19 cellular contexts compared by ENCODE assay signal in genomic region chr3:128556949-128557348, GRCh38.
DNase-seq lines count a peak whose midpoint lies in the region; ATAC-seq, FAIRE-seq and TF ChIP-seq lines count a peak whose summit lies in the region.
"Had no signal": no experiment of that assay in that cellular context is flagged by ENCODE, and none has a peak within 500 bp of the region (broad histone marks: within the 10 kb centered on the region; RNA-seq: fewer than 3 reads in every experiment).

No MANE protein-coding gene starts in this region.

- no peak for TF ChIP-seq CTCF in upper lobe of left lung (IDR thresholded peaks at IDR 0.05)

- H3K4me1 ChIP-seq in upper lobe of left lung (peaks cover 29 to 38% (median 33%) of the 10 kb centered on the region in 4 donors), small intestine (ENCODE audit: control insufficient read depth in 2 of 2, insufficient read depth in 1 of 2, low read depth in 1 of 2, low read length in 1 of 2) (no peaks in the 10 kb centered on the region)

- no peak for FAIRE-seq in small intestine (lab: Jason Lieb, UNC)
- FAIRE-seq: A204.1, D721Med, RCC 7860 had no signal

- H3K36me3 ChIP-seq in upper lobe of left lung (no peaks in the 10 kb centered on the region), small intestine (ENCODE audit: control insufficient read depth in 2 of 2, insufficient read depth in 2 of 2, low read length in 2 of 2) (no peaks in the 10 kb centered on the region)

- ATAC-seq in upper lobe of left lung (ENCODE audit: low FRiP score in 2 of 2), result no peak
- ATAC-seq in HG03159 (IDR thresholded peaks at IDR 0.05; ENCODE audit: unreplicated experiment), result no peak

- H3K4me3 ChIP-seq in upper lobe of left lung (no peak overlapping the region), small intestine (ENCODE audit: low read depth in 1 of 2, low read length in 2 of 2) (no peak overlapping the region)

- no peak for TF ChIP-seq EP300 in upper lobe of left lung (IDR thresholded peaks at IDR 0.05)

- H3K27ac ChIP-seq in upper lobe of left lung (peak overlapping the region in 3 of 4 donors; percentile 75 to 87 (median 80)), small intestine (ENCODE audit: low read depth in 1 of 2, low read length in 1 of 2) (no peak overlapping the region)

- H3K27me3 ChIP-seq in upper lobe of left lung (peaks cover 0 to 14% (median 7%) of the 10 kb centered on the region in 4 donors), small intestine (ENCODE audit: control insufficient read depth in 2 of 2, insufficient read depth in 2 of 2, low read length in 2 of 2) (peaks cover 0 to 13% of the 10 kb centered on the region in 2 donors)

- no peak for TF ChIP-seq POLR2A in upper lobe of left lung (IDR thresholded peaks at IDR 0.05)

- 26 to 43% methylated on average over 1 to 9 of the region's 9 CpGs for WGBS in upper lobe of left lung, 2 donors
- WGBS in small intestine, 3 donors, result 51 to 56% (median 56%) methylated on average over 9 of the region's 9 CpGs

- DNase-seq in SHP77 (lab: John Stamatoyannopoulos, UW), result peak; percentile 41 to 53
- DNase-seq in SHP77 treated with DMSO at 0.1 percent for 48 hours (lab: John Stamatoyannopoulos, UW), result no peak
- DNase-seq in RPMI8226, result peak; percentile 24
- DNase-seq in left kidney (ENCODE audit: low read depth, low spot score), result peak; percentile 47
- no peak for DNase-seq in upper lobe of left lung
- DNase-seq in ureter (ENCODE audit: low spot score), result no peak
- no peak for DNase-seq in small intestine
- DNase-seq: C1 segment of cervical spinal cord; CD8-positive, alpha-beta memory T cell; DMS79 treated with DMSO at 0.1 percent for 48 hours; H9; NCI-H1105; NCI-H1694 treated with DMSO at 0.1 percent for 48 hours; NCI-H774; Right ventricle myocardium superior had no signal

- H3K9me3 ChIP-seq in upper lobe of left lung, result no peaks in the 10 kb centered on the region
- H3K9me3 ChIP-seq in small intestine (ENCODE audit: control insufficient read depth, low read depth), result no peaks in the 10 kb centered on the region

Comparison
In these comparisons a context has a peak if more than half of its experiments do, and no peak if none do; other contexts are left out.
1. DNase-seq: peak in SHP77 (2 of 2), RPMI8226 (single experiment) and left kidney (single experiment); none in SHP77 treated with DMSO at 0.1 percent for 48 hours (single experiment), upper lobe of left lung (0 of 2), ureter (single experiment) and small intestine (single experiment).
2. H3K27ac ChIP-seq: peak in upper lobe of left lung (3 of 4); none in small intestine (0 of 2).